ENCODE assay signal across 15 cellular contexts in the genomic region with DNA sequence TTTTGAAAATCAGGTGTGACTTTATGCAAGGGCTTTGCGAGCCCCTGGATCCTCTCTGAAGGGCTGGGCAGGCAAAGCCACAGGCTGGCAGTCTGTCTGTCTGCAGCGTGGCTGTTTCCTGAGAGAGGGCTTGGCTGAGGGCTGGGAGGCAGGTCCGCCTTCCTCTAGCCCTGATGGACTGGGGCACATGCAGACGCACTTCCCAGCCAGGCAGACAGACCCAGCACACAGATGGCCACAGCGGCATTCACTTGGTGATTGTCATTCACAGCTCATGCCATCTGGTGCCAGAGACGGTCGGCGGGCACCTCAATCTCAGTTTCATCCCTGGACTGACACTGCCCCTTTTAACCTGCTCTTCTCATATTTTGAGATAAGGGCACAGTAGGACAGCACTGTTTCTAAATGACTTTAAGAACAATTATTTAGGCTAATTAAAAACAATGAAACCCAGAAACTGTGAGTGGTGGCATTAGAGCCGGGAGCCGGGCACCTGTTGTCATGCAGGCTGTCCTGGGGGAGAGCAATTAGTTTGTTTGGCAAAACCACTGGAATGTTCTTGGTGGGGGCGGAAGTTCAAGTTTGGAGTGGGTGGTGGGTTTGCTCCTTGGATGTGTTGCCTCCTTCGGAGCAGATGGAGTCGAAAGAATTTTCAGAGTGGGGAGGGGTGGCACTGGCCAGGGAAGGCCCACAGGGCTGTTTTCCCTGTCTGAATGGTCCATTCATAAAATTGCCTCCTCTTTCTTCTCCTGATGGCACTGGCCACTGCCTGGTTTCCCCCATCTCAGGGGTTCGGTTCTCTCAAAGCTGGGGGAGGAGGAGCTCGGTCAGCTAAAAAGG. TPM values are rescaled to one million over a fixed set of nuclear protein-coding genes. Genes with fewer than 3 reads are reported as not detected.
DNase-seq lines count a peak whose midpoint lies in the region; ATAC-seq and FAIRE-seq lines count a peak whose summit lies in the region.
"Had no signal": no experiment of that assay in that cellular context is flagged by ENCODE, and none has a peak within 500 bp of the region (broad histone marks: within the 10 kb centered on the region; RNA-seq: fewer than 3 reads in every experiment).

No MANE protein-coding gene starts in this region.

- FAIRE-seq in small intestine (lab: Jason Lieb, UNC) = no peak

- H3K4me3 ChIP-seq in small intestine (ENCODE audit: low read depth in 1 of 2, low read length in 2 of 2) = no peak overlapping the region

- no peak overlapping the region for H3K27ac ChIP-seq in small intestine (ENCODE audit: low read depth in 1 of 2, low read length in 1 of 2)

- no peaks in the 10 kb centered on the region for H3K36me3 ChIP-seq in small intestine (ENCODE audit: control insufficient read depth in 2 of 2, insufficient read depth in 2 of 2, low read length in 2 of 2)

- WGBS in small intestine, 3 donors = 79 to 83% (median 82%) methylated on average over 15 of the region's 15 CpGs

- H3K9me3 ChIP-seq in small intestine (ENCODE audit: control insufficient read depth, low read depth) = no peaks in the 10 kb centered on the region
- H3K9me3 ChIP-seq: Caco-2 had no signal

- no peak for ATAC-seq in HG03039 (IDR thresholded peaks at IDR 0.05; ENCODE audit: unreplicated experiment)

- no peaks in the 10 kb centered on the region for H3K27me3 ChIP-seq in small intestine (ENCODE audit: control insufficient read depth in 2 of 2, insufficient read depth in 2 of 2, low read length in 2 of 2)

- no peaks in the 10 kb centered on the region for H3K4me1 ChIP-seq in small intestine (ENCODE audit: control insufficient read depth in 2 of 2, insufficient read depth in 1 of 2, low read depth in 1 of 2, low read length in 1 of 2)
- H3K4me1 ChIP-seq: Caco-2 had no signal

- DNase-seq in COLO829 (ENCODE audit: low spot score) (peak; percentile 18), NCI-H1694 (lab: John Stamatoyannopoulos, UW) (peak; percentile 50), astrocyte of the hippocampus (ENCODE audit: low read depth, low spot score) (peak; percentile 41), left kidney (ENCODE audit: low read depth, low spot score) (peak; percentile 31), H4 (ENCODE audit: low spot score) (no peak), small intestine (no peak), kidney glomerular epithelial cell (lab: John Stamatoyannopoulos, UW) (no peak)
- DNase-seq: aorta; Caco-2; H9; NCI-H2081; nephron progenitor cell; NK-92 treated with Interleukin-12 subunit alpha and Interleukin-12 subunit beta, amount 100 ng/mL, for 24 hours; T1000 had no signal

RNA-seq across cellular contexts. Expression of gene RBM20, which starts 35.7 kb away (rescaled TPM):
- 4.2 and 4.6 TPM in 2 replicates for total RNA-seq in H4 (2014; rRNA removed; shearing (Covaris generic))
- polyA plus RNA-seq in small intestine = under 1 TPM in 2 of 3 donors, not detected in 1; under 0.01 to 0.36 TPM

Comparison
In these comparisons a context has a peak if more than half of its experiments do, and no peak if none do; other contexts are left out.
1. DNase-seq: peak in COLO829 (single experiment), NCI-H1694 (single experiment), astrocyte of the hippocampus (single experiment) and left kidney (single experiment); none in H4 (single experiment), small intestine (single experiment) and kidney glomerular epithelial cell (single experiment).